Comparison of ENCODE assay signal across 17 cellular contexts in the genomic region with DNA sequence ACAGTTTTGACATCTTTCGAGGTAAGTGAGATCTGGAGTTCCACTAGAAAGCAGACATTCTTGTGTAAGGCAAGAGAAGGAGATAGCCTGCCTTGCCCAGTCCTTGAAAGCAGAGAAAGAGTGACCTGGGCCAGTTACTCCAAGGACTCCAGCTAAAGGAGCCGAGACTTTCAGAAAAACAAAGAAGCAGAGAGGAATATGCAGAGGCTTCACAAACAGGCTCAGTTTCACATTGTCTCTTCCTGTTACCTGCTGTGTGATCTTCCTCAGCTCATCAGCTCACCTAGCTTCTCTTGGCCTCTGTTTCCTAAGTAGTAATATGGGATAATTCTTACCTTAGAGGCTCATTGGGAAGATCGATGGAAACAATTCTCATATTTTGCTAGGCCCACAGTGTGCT.
"Had no signal": no experiment of that assay in that cellular context is flagged by ENCODE, and none has a peak within 500 bp of the region (broad histone marks: within the 10 kb centered on the region; RNA-seq: fewer than 3 reads in every experiment).

No MANE protein-coding gene starts in this region.

- H3K27ac Mint-ChIP-seq: naive thymus-derived CD8-positive, alpha-beta T cell had no signal

- H3K36me3 ChIP-seq: right atrium auricular region had no signal

- H3K36me3 Mint-ChIP-seq: naive thymus-derived CD8-positive, alpha-beta T cell had no signal

- H3K27ac ChIP-seq: foreskin keratinocyte, hepatocyte, right atrium auricular region had no signal

- H3K4me3 Mint-ChIP-seq: naive thymus-derived CD8-positive, alpha-beta T cell had no signal

- H3K4me3 ChIP-seq: hepatocyte, mucosa of descending colon, right atrium auricular region had no signal

- H3K27me3 ChIP-seq: hepatocyte, right atrium auricular region had no signal

- H3K9me3 ChIP-seq: right atrium auricular region had no signal

- DNase-seq: cerebellar nuclear complex; dermis blood vessel endothelial cell; erythroblast; foreskin keratinocyte; head of caudate nucleus; islet precursor cell; mammary epithelial cell; mucosa of descending colon; naive thymus-derived CD8-positive, alpha-beta T cell; small intestine; stimulated activated CD4-positive, alpha-beta T cell treated with anti-CD3 and anti-CD28 coated beads, Interleukin-12 subunit alpha, Interleukin-12 subunit beta, amount 100 ng/mL, for 4 hours; stimulated activated CD4-positive, alpha-beta T cell treated with anti-CD3 and anti-CD28 coated beads, Interleukin-2, amount 100 ng/mL, for 48 hours; stimulated activated naive CD4-positive, alpha-beta T cell treated with Interleukin-2 at 50 U/mL for 16 hours; trophoblast cell had no signal

- ATAC-seq: foreskin keratinocyte; left lobe of liver; mucosa of descending colon; naive thymus-derived CD8-positive, alpha-beta T cell had no signal
